8 cellular contexts compared by ENCODE assay signal in genomic region chr7:5780801-5781496, GRCh38. TPM values are rescaled to one million over a fixed set of nuclear protein-coding genes. Genes with fewer than 3 reads are reported as not detected.
DNase-seq lines count a peak whose midpoint lies in the region; ATAC-seq and TF ChIP-seq lines count a peak whose summit lies in the region.

No MANE protein-coding gene starts in this region.

- H3K4me3 ChIP-seq in WERI-Rb-1 (ENCODE audit: low read depth, low read length): peak overlapping the region; percentile 57
- peak overlapping the region; percentile 91 for H3K4me3 ChIP-seq in coronary artery
- peak overlapping the region; percentile 70 to 83 (median 77) for H3K4me3 ChIP-seq in liver (ENCODE audit: low read depth in 1 of 3, low read length in 3 of 3)

- H3K36me3 ChIP-seq in WERI-Rb-1 (peaks cover 13% of the 10 kb centered on the region), liver (ENCODE audit: control insufficient read depth in 4 of 4, insufficient read depth in 3 of 4, low read depth in 1 of 4, low read length in 3 of 4) (no peaks in the 10 kb centered on the region)

- peaks cover 0 to 4% (median 1%) of the 10 kb centered on the region in 4 donors for H3K4me1 ChIP-seq in liver (ENCODE audit: control insufficient read depth in 4 of 4, insufficient read depth in 4 of 4, low read length in 3 of 4)

- TF ChIP-seq CTCF in C4-2B (conservative IDR thresholded peaks at IDR 0.05) (no peak), WERI-Rb-1 (IDR thresholded peaks at IDR 0.05; ENCODE audit: low read depth, low read length) (no peak), coronary artery (IDR thresholded peaks at IDR 0.05) (no peak), liver (IDR thresholded peaks at IDR 0.05; ENCODE audit: low read depth, low read length, missing input control) (no peak)

- peaks cover 3% of the 10 kb centered on the region for H3K9me3 ChIP-seq in WERI-Rb-1 (ENCODE audit: severe bottlenecking)
- no peaks in the 10 kb centered on the region for H3K9me3 ChIP-seq in liver (ENCODE audit: control insufficient read depth in 4 of 4, low read length in 3 of 4)

- DNase-seq in WERI-Rb-1 (no peak), coronary artery (ENCODE audit: low spot score) (peak; percentile 78), cortex of kidney (lab: John Stamatoyannopoulos, UW) (no peak)
- DNase-seq in stimulated activated CD4-positive, alpha-beta T cell treated with anti-CD3 and anti-CD28 coated beads, Interleukin-4, amount 100 ng/mL, for 24 hours: peak; percentile 27

- under 1% methylated on average over 85 of the region's 85 CpGs for WGBS in liver

- H3K27me3 ChIP-seq in WERI-Rb-1 (ENCODE audit: insufficient read depth, low read depth, severe bottlenecking) (no peaks in the 10 kb centered on the region), liver (ENCODE audit: control insufficient read depth in 4 of 4, insufficient read depth in 4 of 4, low read length in 3 of 4) (no peaks in the 10 kb centered on the region)

- TF ChIP-seq RAD21 in liver (IDR thresholded peaks at IDR 0.05): no peak

- H3K27ac ChIP-seq in C4-2B: peak overlapping the region; percentile 84
- H3K27ac ChIP-seq in WERI-Rb-1: peak overlapping the region; percentile 71
- peak overlapping the region; percentile 91 to 97 for H3K27ac ChIP-seq in coronary artery
- peak overlapping the region; percentile 88 to 94 for H3K27ac ChIP-seq in liver (ENCODE audit: low read depth in 1 of 2, low read length in 2 of 2)

- peak overlapping the region; percentile 18 to 54 for H3K9ac ChIP-seq in liver (ENCODE audit: low read depth in 1 of 2, low read length in 2 of 2)

- ATAC-seq in GM19351 (IDR thresholded peaks at IDR 0.05; ENCODE audit: unreplicated experiment) (peak; percentile 41), HG03378 (IDR thresholded peaks at IDR 0.05; ENCODE audit: unreplicated experiment) (peak; percentile 24)

TF ChIP-seq in liver, 16 proteins besides CTCF, POLR2A, EP300 and RAD21:
- no peak for TF ChIP-seq HNF4A (conservative IDR thresholded peaks at IDR 0.05)
- TF ChIP-seq ZBTB33 (IDR thresholded peaks at IDR 0.05): no peak
- no peak for TF ChIP-seq REST (IDR thresholded peaks at IDR 0.05)
- TF ChIP-seq ATF3 (IDR thresholded peaks at IDR 0.05): no peak
- no peak for TF ChIP-seq NR2F2 (IDR thresholded peaks at IDR 0.05)
- no peak for TF ChIP-seq GABPA (IDR thresholded peaks at IDR 0.05 in 1 of 2, conservative IDR thresholded peaks at IDR 0.05 in 1 of 2)
- TF ChIP-seq HNF4G (IDR thresholded peaks at IDR 0.05): no peak
- TF ChIP-seq FOXA2 (IDR thresholded peaks at IDR 0.05): no peak
- no peak for TF ChIP-seq MAX (IDR thresholded peaks at IDR 0.05)
- no peak for TF ChIP-seq FOXA1 (IDR thresholded peaks at IDR 0.05)
- TF ChIP-seq JUND (IDR thresholded peaks at IDR 0.05): no peak
- TF ChIP-seq TAF1 (conservative IDR thresholded peaks at IDR 0.05): no peak
- TF ChIP-seq EGR1 (IDR thresholded peaks at IDR 0.05; ENCODE audit: low read depth in 2 of 2): no peak
- TF ChIP-seq SP1 (IDR thresholded peaks at IDR 0.05): no peak
- TF ChIP-seq RXRA (IDR thresholded peaks at IDR 0.05): no peak
- no peak for TF ChIP-seq YY1 (IDR thresholded peaks at IDR 0.05)

RNA-seq across cellular contexts. Expression of gene RNF216, which starts 0.5 kb away (rescaled TPM):
- total RNA-seq in liver: 10 to 100 TPM; 12.1 to 19.4 TPM
- 1 to 10 TPM; 6.4 to 7.1 TPM for polyA plus RNA-seq in liver

Comparison
In these comparisons a context has a peak if more than half of its experiments do, and no peak if none do; other contexts are left out.
1. DNase-seq: peak in coronary artery (single experiment) and stimulated activated CD4-positive, alpha-beta T cell treated with anti-CD3 and anti-CD28 coated beads, Interleukin-4, amount 100 ng/mL, for 24 hours (single experiment); none in WERI-Rb-1 (single experiment) and cortex of kidney (single experiment).
2. Peak in every context shown above with its lines, with median percentiles within 50 percentile points of each other: H3K27ac ChIP-seq and H3K4me3 ChIP-seq.